ENCODE assay signal across 28 cellular contexts in the genomic region with DNA sequence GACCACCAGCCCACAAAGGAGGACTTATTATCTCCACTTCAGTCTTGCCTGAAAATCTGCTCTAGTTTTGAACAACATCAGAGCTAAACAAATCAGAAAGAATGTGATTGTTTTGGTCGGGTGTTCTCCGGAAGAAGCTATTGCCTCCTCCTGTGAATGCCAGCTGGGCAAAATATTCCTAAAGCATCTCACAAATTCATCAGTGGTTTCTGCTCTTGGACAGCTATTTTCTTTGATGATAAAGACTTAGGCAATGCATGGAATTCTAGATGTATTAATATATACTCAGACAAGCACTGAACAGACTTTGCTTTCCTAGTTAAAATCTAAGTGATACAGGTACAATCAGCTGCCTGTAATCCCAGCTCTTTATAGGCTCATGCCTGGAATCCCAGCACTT.
DNase-seq lines count a peak whose midpoint lies in the region; ATAC-seq, FAIRE-seq and TF ChIP-seq lines count a peak whose summit lies in the region.
"Had no signal": no experiment of that assay in that cellular context is flagged by ENCODE, and none has a peak within 500 bp of the region (broad histone marks: within the 10 kb centered on the region; RNA-seq: fewer than 3 reads in every experiment).

No MANE protein-coding gene starts in this region.

- H3K27me3 Mint-ChIP-seq in chondrocyte (ENCODE audit: low read depth), result no peaks in the 10 kb centered on the region
- H3K27me3 Mint-ChIP-seq: activated CD4-positive, alpha-beta T cell treated with anti-CD3 and anti-CD28 coated beads, Interleukin-2, amount 10 ng/mL, durations not matched to agents 7 days and 5 days; naive thymus-derived CD8-positive, alpha-beta T cell had no signal

- H3K4me3 Mint-ChIP-seq in chondrocyte (ENCODE audit: unreplicated experiment), result no peak overlapping the region
- H3K4me3 Mint-ChIP-seq: activated CD4-positive, alpha-beta T cell treated with anti-CD3 and anti-CD28 coated beads, Interleukin-2, amount 10 ng/mL, durations not matched to agents 7 days and 5 days; activated T-cell treated with anti-CD3 and anti-CD28 coated beads, Interleukin-2, amount 50 U/mL, for 72 hours; CD14-positive monocyte; naive thymus-derived CD8-positive, alpha-beta T cell; stimulated activated effector memory CD8-positive, alpha-beta T cell treated with anti-CD3 and anti-CD28 coated beads, Interleukin-12 subunit alpha, Interleukin-12 subunit beta, amount 100 ng/mL, for 72 hours; T-helper 2 cell treated with Interferon-gamma antibody and Interleukin-4, amounts not matched to agents 5 μg/mL and 100 μg/mL, for 36 hours had no signal

- no peaks in the 10 kb centered on the region for H3K36me3 Mint-ChIP-seq in chondrocyte (ENCODE audit: low read depth)
- H3K36me3 Mint-ChIP-seq: CD14-positive monocyte had no signal

- no peak for ATAC-seq in HG03520 (IDR thresholded peaks at IDR 0.05; ENCODE audit: unreplicated experiment)
- ATAC-seq: activated naive CD4-positive, alpha-beta T cell treated with anti-CD3 and anti-CD28 coated beads, Interleukin-2, amount 50 U/mL, for 72 hours; activated T-cell treated with anti-CD3 and anti-CD28 coated beads, Interleukin-2, amount 50 U/mL, for 72 hours; foreskin keratinocyte; left lung; naive thymus-derived CD8-positive, alpha-beta T cell; stimulated activated effector memory CD8-positive, alpha-beta T cell treated with anti-CD3 and anti-CD28 coated beads, Interleukin-12 subunit alpha, Interleukin-12 subunit beta, amount 100 ng/mL, for 72 hours had no signal

- DNase-seq in EL (peak; percentile 19), RCC 7860 (ENCODE audit: low spot score) (peak; percentile 20), chondrocyte (ENCODE audit: low spot score) (no peak), posterior vena cava (ENCODE audit: low spot score) (peak; percentile 7), SHP77 treated with DMSO at 0.1 percent for 48 hours (lab: John Stamatoyannopoulos, UW) (no peak), midbrain (lab: John Stamatoyannopoulos, UW) (no peak), SJCRH30 (no peak)
- DNase-seq: activated CD4-positive, alpha-beta T cell treated with anti-CD3 and anti-CD28 coated beads, Interleukin-2, amount 10 ng/mL, durations not matched to agents 7 days and 5 days; activated T-cell treated with anti-CD3 and anti-CD28 coated beads, Interleukin-2, amount 50 U/mL, for 72 hours; effector CD4-positive, alpha-beta T cell; foreskin keratinocyte; left lung; MV-4-11; naive thymus-derived CD8-positive, alpha-beta T cell; NCI-H146; NCI-H524; stimulated activated CD4-positive, alpha-beta T cell treated with anti-CD3 and anti-CD28 coated beads, Interleukin-2, amount 100 ng/mL, for 48 hours; uterus had no signal

- no peak overlapping the region for H3K4me3 ChIP-seq in SJCRH30
- H3K4me3 ChIP-seq: left lung, spleen, suprapubic skin, uterus had no signal

- no peak for FAIRE-seq in RCC 7860 (lab: Jason Lieb, UNC)
- FAIRE-seq: H1 had no signal

- peak overlapping the region; percentile 91 for H3K27ac Mint-ChIP-seq in chondrocyte (ENCODE audit: unreplicated experiment)
- H3K27ac Mint-ChIP-seq: activated CD4-positive, alpha-beta T cell treated with anti-CD3 and anti-CD28 coated beads, Interleukin-2, amount 10 ng/mL, durations not matched to agents 7 days and 5 days; activated naive CD4-positive, alpha-beta T cell treated with anti-CD3 and anti-CD28 coated beads, Interleukin-2, amount 50 U/mL, for 72 hours; activated T-cell treated with anti-CD3 and anti-CD28 coated beads, Interleukin-2, amount 50 U/mL, for 72 hours; stimulated activated effector memory CD8-positive, alpha-beta T cell treated with anti-CD3 and anti-CD28 coated beads, Interleukin-12 subunit alpha, Interleukin-12 subunit beta, amount 100 ng/mL, for 72 hours; T-helper 2 cell treated with Interferon-gamma antibody and Interleukin-4, amounts not matched to agents 5 μg/mL and 100 μg/mL, for 36 hours had no signal

- peaks cover 8% of the 10 kb centered on the region for H3K9me3 Mint-ChIP-seq in chondrocyte (ENCODE audit: low read depth)

- H3K9me3 ChIP-seq in SJCRH30 (replicated peaks), result no peaks in the 10 kb centered on the region
- H3K9me3 ChIP-seq: suprapubic skin had no signal

- H3K36me3 ChIP-seq in SJCRH30, result no peaks in the 10 kb centered on the region
- H3K36me3 ChIP-seq: left lung, spleen, suprapubic skin, uterus had no signal

- intact Hi-C loops in posterior vena cava (cut with DNase I), result no loop called here

- TF ChIP-seq CTCF in chondrocyte (IDR thresholded peaks at IDR 0.05), result no peak

- no peaks in the 10 kb centered on the region for H3K4me1 ChIP-seq in SJCRH30
- H3K4me1 ChIP-seq: foreskin keratinocyte, left lung, spleen, suprapubic skin, uterus had no signal

- H3K27ac ChIP-seq in SJCRH30, result no peak overlapping the region
- H3K27ac ChIP-seq: foreskin keratinocyte, KMS-11, left lung, spleen, suprapubic skin, uterus, VCaP had no signal

- peaks cover 34% of the 10 kb centered on the region for H3K4me1 Mint-ChIP-seq in chondrocyte (ENCODE audit: low read depth)

- H3K27me3 ChIP-seq in SJCRH30, result no peaks in the 10 kb centered on the region
- H3K27me3 ChIP-seq: foreskin keratinocyte, left lung, spleen, suprapubic skin, uterus had no signal

Comparison
In these comparisons a context has a peak if more than half of its experiments do, and no peak if none do; other contexts are left out.
1. DNase-seq: peak in EL (single experiment), RCC 7860 (single experiment) and posterior vena cava (single experiment); none in chondrocyte (single experiment), SHP77 treated with DMSO at 0.1 percent for 48 hours (single experiment), midbrain (single experiment) and SJCRH30 (0 of 2).